12 cellular contexts compared by ENCODE assay signal in the genomic region with DNA sequence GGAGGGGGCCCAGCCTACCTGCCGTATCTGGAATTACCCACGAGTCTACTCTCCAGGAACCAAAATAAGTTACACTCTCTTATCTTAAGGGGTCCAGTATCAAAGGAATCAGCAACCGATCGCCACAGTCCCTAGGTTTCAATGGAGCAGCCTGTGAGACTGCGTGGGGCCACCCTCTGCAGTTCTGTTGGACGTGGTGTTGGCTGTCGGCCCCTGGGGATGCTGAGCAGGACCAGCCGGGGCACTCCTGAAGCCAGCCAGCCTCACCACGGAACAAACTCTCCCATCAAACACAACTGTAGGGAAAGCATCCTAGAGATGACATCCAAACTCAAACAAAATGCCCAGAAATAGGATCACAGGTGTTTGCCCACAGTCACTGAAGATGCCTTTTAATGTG. TPM values are rescaled to one million over a fixed set of nuclear protein-coding genes. Genes with fewer than 3 reads are reported as not detected.
DNase-seq lines count a peak whose midpoint lies in the region; ATAC-seq, FAIRE-seq and TF ChIP-seq lines count a peak whose summit lies in the region.
"Had no signal": no experiment of that assay in that cellular context is flagged by ENCODE, and none has a peak within 500 bp of the region (broad histone marks: within the 10 kb centered on the region; RNA-seq: fewer than 3 reads in every experiment).

No MANE protein-coding gene starts in this region.

- no peak for FAIRE-seq in keratinocyte (lab: Jason Lieb, UNC)

- peak overlapping the region; percentile 75 for H3K4me3 ChIP-seq in BE2C (ENCODE audit: low read depth, low read length)
- H3K4me3 ChIP-seq in keratinocyte (ENCODE audit: control insufficient read depth in 2 of 3, extremely low read depth in 1 of 3, insufficient read depth in 2 of 3, low read depth in 1 of 3, low read length in 3 of 3), result peak overlapping the region; percentile 12 to 68 (median 36)
- peak overlapping the region in 2 of 3 donors; percentile 51 to 59 for H3K4me3 ChIP-seq in skeletal muscle tissue (ENCODE audit: low read length in 3 of 3)

- H3K27me3 ChIP-seq in BE2C (no peaks in the 10 kb centered on the region), keratinocyte (ENCODE audit: control insufficient read depth, extremely low read depth, insufficient read depth, low read length) (no peaks in the 10 kb centered on the region), skeletal muscle tissue (ENCODE audit: control insufficient read depth in 3 of 3, insufficient read depth in 3 of 3, low read length in 3 of 3) (no peaks in the 10 kb centered on the region)

- ATAC-seq in HG02610 (IDR thresholded peaks at IDR 0.05; ENCODE audit: unreplicated experiment) (no peak), GM21447 (IDR thresholded peaks at IDR 0.05; ENCODE audit: unreplicated experiment) (no peak), GM21390 (IDR thresholded peaks at IDR 0.05; ENCODE audit: unreplicated experiment) (no peak)

- H3K79me2 ChIP-seq in keratinocyte (ENCODE audit: control insufficient read depth, insufficient read depth, low read length), result no peaks in the 10 kb centered on the region

- H3K4me2 ChIP-seq in keratinocyte (ENCODE audit: control insufficient read depth, extremely low read depth, insufficient read depth, low read depth, low read length), result peak overlapping the region; percentile 94

- H3K9me3 ChIP-seq in BE2C (no peaks in the 10 kb centered on the region), keratinocyte (ENCODE audit: control insufficient read depth, low read depth, low read length) (no peaks in the 10 kb centered on the region), skeletal muscle tissue (ENCODE audit: control insufficient read depth in 3 of 3, low read length in 3 of 3) (no peaks in the 10 kb centered on the region)

- TF ChIP-seq CTCF in BE2C (IDR thresholded peaks at IDR 0.05; ENCODE audit: low read depth, low read length), result no peak
- TF ChIP-seq CTCF in keratinocyte (optimal IDR thresholded peaks at IDR 0.05 in 1 of 3, IDR thresholded peaks at IDR 0.05 in 1 of 3, conservative IDR thresholded peaks at IDR 0.05 in 1 of 3; ENCODE audit: extremely low read depth in 1 of 3, insufficient read depth in 2 of 3, low read length in 3 of 3), result no peak

- H3K4me1 ChIP-seq in BE2C (peaks cover 46% of the 10 kb centered on the region), keratinocyte (ENCODE audit: control insufficient read depth, extremely low read depth, insufficient read depth, low read length) (peaks cover 56% of the 10 kb centered on the region), skeletal muscle tissue (ENCODE audit: control insufficient read depth in 3 of 3, insufficient read depth in 3 of 3, low read length in 3 of 3) (peaks cover 4 to 20% (median 18%) of the 10 kb centered on the region in 3 donors)

- dilution Hi-C loops in keratinocyte (cut with MboI; ENCODE audit: extremely low pct_ligation_motif_present, low sequenced_read_pairs), result no loop called here

- H3K27ac ChIP-seq in caudate nucleus (ENCODE audit: low read depth, low read length) (peak overlapping the region; percentile 65), keratinocyte (ENCODE audit: control insufficient read depth, insufficient read depth, low read length) (peak overlapping the region; percentile 13), skeletal muscle tissue (ENCODE audit: low read depth, low read length) (peak overlapping the region; percentile 77)

- H3K9ac ChIP-seq in keratinocyte (ENCODE audit: control insufficient read depth, extremely low read depth, insufficient read depth, low read length) (peak overlapping the region; percentile 39), skeletal muscle tissue (ENCODE audit: low read depth in 1 of 3, low read length in 3 of 3) (peak overlapping the region in 2 of 3 donors; percentile 15 to 35)

- H3K9me1 ChIP-seq in keratinocyte (ENCODE audit: control insufficient read depth, extremely low read depth, insufficient read depth, low read length), result no peaks in the 10 kb centered on the region

- H3K36me3 ChIP-seq in BE2C, result no peaks in the 10 kb centered on the region
- no peaks in the 10 kb centered on the region for H3K36me3 ChIP-seq in keratinocyte (ENCODE audit: control insufficient read depth in 2 of 2, extremely low read depth in 1 of 2, insufficient read depth in 2 of 2, low read length in 2 of 2)
- H3K36me3 ChIP-seq in skeletal muscle tissue (ENCODE audit: control insufficient read depth in 3 of 3, insufficient read depth in 3 of 3, low read length in 3 of 3), result no peaks in the 10 kb centered on the region

- H2AFZ ChIP-seq in keratinocyte (ENCODE audit: control insufficient read depth, low read length), result peak overlapping the region; percentile 84

- DNase-seq in BE2C (peak; percentile 42), caudate nucleus (lab: John Stamatoyannopoulos, UW) (peak in 6 of 61 donors; percentile 12 to 36 (median 25)), keratinocyte (ENCODE audit: low read depth, low spot score) (no peak), NCI-H2227 (lab: John Stamatoyannopoulos, UW; ENCODE audit: unreplicated experiment) (no peak)
- DNase-seq: activated CD4-positive, alpha-beta T cell treated with anti-CD3 and anti-CD28 coated beads, Interleukin-2, amount 10 ng/mL, durations not matched to agents 7 days and 5 days; central memory CD4-positive, alpha-beta T cell; naive B cell; NCI-H2171 treated with DMSO at 0.1 percent for 48 hours had no signal

- no peaks in the 10 kb centered on the region for H4K20me1 ChIP-seq in keratinocyte (ENCODE audit: control insufficient read depth, extremely low read depth, insufficient read depth, low read length)

RNA-seq across cellular contexts. Expression of gene ABLIM1, which starts 25.5 kb away (rescaled TPM):
- polyA plus RNA-seq in BE2C (2012; ENCODE audit: insufficient read depth, insufficient read length, low read depth), result 44.0 TPM
- polyA plus RNA-seq in keratinocyte, result 47.6 to 91.7 TPM (median 55.2 TPM) in 3 replicates
- polyA plus RNA-seq in keratinocyte (2011; ENCODE audit: low read depth), result 51.1 TPM
- 61.3 and 74.1 TPM in 2 replicates for polyA plus RNA-seq in keratinocyte (2011; cell fraction: cytosol; rRNA removed)
- polyA plus RNA-seq in keratinocyte (2011; cell fraction: nucleus; rRNA removed), result 69.3 and 88.6 TPM in 2 replicates
- 25.7 and 67.7 TPM in 2 replicates for polyA plus RNA-seq in keratinocyte (2012; ENCODE audit: low replicate concordance)
- 76.9 to 204 TPM (median 159 TPM) in 3 replicates for polyA minus RNA-seq in keratinocyte
- 61.8 TPM for polyA minus RNA-seq in keratinocyte (2011; cell fraction: cytosol; rRNA and poly(A)+ RNA removed)
- 73.0 and 119 TPM in 2 replicates for polyA minus RNA-seq in keratinocyte (2011; cell fraction: nucleus; rRNA and poly(A)+ RNA removed)
- 34.4 TPM for total RNA-seq in skeletal muscle tissue

Comparison
In these comparisons a context has a peak if more than half of its experiments do, and no peak if none do; other contexts are left out.
1. H3K27ac ChIP-seq: peak in every context shown above with its lines; median percentile 77 in skeletal muscle tissue; 65 in caudate nucleus; 13 in keratinocyte.